ENCODE assay signal across 21 cellular contexts in the genomic region with DNA sequence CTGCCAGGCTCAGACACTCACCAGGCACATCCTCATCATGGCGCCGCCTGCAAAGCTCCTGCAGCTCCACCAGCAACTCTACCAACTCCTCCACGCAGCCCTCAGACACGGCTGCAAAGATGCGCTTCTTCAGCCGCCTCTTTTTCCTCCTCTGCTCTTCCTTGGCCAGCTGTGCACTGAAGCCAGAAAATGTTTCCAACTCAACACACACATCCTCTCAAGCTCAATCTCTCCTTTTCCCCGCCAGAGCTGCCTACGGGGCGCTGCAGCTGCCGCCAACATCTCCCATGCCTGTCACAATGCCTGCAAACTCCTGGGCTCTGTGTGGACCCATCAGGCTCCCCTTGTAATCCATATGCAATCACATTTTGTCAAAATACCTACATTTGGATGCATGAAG. TPM values are rescaled to one million over a fixed set of nuclear protein-coding genes. Genes with fewer than 3 reads are reported as not detected.
"Had no signal": no experiment of that assay in that cellular context is flagged by ENCODE, and none has a peak within 500 bp of the region (broad histone marks: within the 10 kb centered on the region; RNA-seq: fewer than 3 reads in every experiment).

No MANE protein-coding gene starts in this region.

- H3K4me1 Mint-ChIP-seq: central memory CD8-positive, alpha-beta T cell; stimulated activated naive B cell treated with anti-CD40 and anti-IgM and Interleukin-4, amounts not matched to agents 10 μg/mL and 1 μg/mL and 100 μg/mL, for 72 hours had no signal

- DNase-seq: colonic mucosa; dermis blood vessel endothelial cell; foreskin melanocyte; left colon; left ventricle myocardium superior; mammary epithelial cell; naive thymus-derived CD8-positive, alpha-beta T cell; pancreas; stimulated activated CD4-positive, alpha-beta T cell treated with anti-CD3 and anti-CD28 coated beads, Interleukin-15, amount 100 ng/mL, for 24 hours; stimulated activated CD4-positive, alpha-beta T cell treated with anti-CD3 and anti-CD28 coated beads, Interleukin-1b, Interleukin-23, amount 100 ng/mL, for 48 hours; stimulated activated CD4-positive, alpha-beta T cell treated with anti-CD3 and anti-CD28 coated beads, Interleukin-4, amount 100 ng/mL, for 24 hours; stimulated activated naive B cell treated with anti-CD40 and anti-IgM and Interleukin-4, amounts not matched to agents 10 μg/mL and 1 μg/mL and 100 μg/mL, for 72 hours; stimulated activated naive CD8-positive, alpha-beta T cell treated with anti-CD3 and anti-CD28 coated beads, Interleukin-15, amount 100 ng/mL, for 72 hours; transverse colon had no signal

- H3K27ac Mint-ChIP-seq: stimulated activated naive B cell treated with anti-CD40 and anti-IgM and Interleukin-4, amounts not matched to agents 10 μg/mL and 1 μg/mL and 100 μg/mL, for 72 hours had no signal

- H3K27ac ChIP-seq: breast epithelium, colonic mucosa, pancreas, prostate gland, spleen, thoracic aorta, transverse colon had no signal

- H3K4me3 Mint-ChIP-seq: central memory CD8-positive, alpha-beta T cell; naive thymus-derived CD8-positive, alpha-beta T cell; stimulated activated naive B cell treated with anti-CD40 and anti-IgM and Interleukin-4, amounts not matched to agents 10 μg/mL and 1 μg/mL and 100 μg/mL, for 72 hours; stimulated activated naive CD8-positive, alpha-beta T cell treated with anti-CD3 and anti-CD28 coated beads, Interleukin-15, amount 100 ng/mL, for 72 hours had no signal

- H3K27me3 Mint-ChIP-seq: stimulated activated naive CD8-positive, alpha-beta T cell treated with anti-CD3 and anti-CD28 coated beads, Interleukin-15, amount 100 ng/mL, for 72 hours had no signal

- H3K27me3 ChIP-seq: breast epithelium, colonic mucosa, pancreas, transverse colon had no signal

- H3K36me3 ChIP-seq: breast epithelium, colonic mucosa, pancreas, prostate gland, spleen, thoracic aorta, transverse colon had no signal

- H3K9me3 Mint-ChIP-seq: central memory CD8-positive, alpha-beta T cell; naive thymus-derived CD8-positive, alpha-beta T cell; stimulated activated naive CD8-positive, alpha-beta T cell treated with anti-CD3 and anti-CD28 coated beads, Interleukin-15, amount 100 ng/mL, for 72 hours had no signal

- H3K36me3 Mint-ChIP-seq: naive thymus-derived CD8-positive, alpha-beta T cell; stimulated activated naive B cell treated with anti-CD40 and anti-IgM and Interleukin-4, amounts not matched to agents 10 μg/mL and 1 μg/mL and 100 μg/mL, for 72 hours had no signal

- H3K9me3 ChIP-seq: breast epithelium, colonic mucosa, mucosa of descending colon, pancreas, prostate gland, thoracic aorta, transverse colon had no signal

- ATAC-seq: left colon; left ventricle myocardium superior; mucosa of descending colon; naive thymus-derived CD8-positive, alpha-beta T cell; pancreas; sciatic nerve; stimulated activated naive B cell treated with anti-CD40 and anti-IgM and Interleukin-4, amounts not matched to agents 10 μg/mL and 1 μg/mL and 100 μg/mL, for 72 hours; stimulated activated naive CD8-positive, alpha-beta T cell treated with anti-CD3 and anti-CD28 coated beads, Interleukin-15, amount 100 ng/mL, for 72 hours had no signal

- H3K4me3 ChIP-seq: breast epithelium, colonic mucosa, mucosa of descending colon, pancreas, prostate gland, spleen, thoracic aorta, transverse colon had no signal

- H3K4me1 ChIP-seq: breast epithelium, colonic mucosa, pancreas, prostate gland, spleen, transverse colon had no signal

RNA-seq across cellular contexts. Expression of gene TRPV3, which starts 14.2 kb away (rescaled TPM):
- total RNA-seq: dermis blood vessel endothelial cell had no signal
